ENCODE assay signal across 1 cellular context in the genomic region with DNA sequence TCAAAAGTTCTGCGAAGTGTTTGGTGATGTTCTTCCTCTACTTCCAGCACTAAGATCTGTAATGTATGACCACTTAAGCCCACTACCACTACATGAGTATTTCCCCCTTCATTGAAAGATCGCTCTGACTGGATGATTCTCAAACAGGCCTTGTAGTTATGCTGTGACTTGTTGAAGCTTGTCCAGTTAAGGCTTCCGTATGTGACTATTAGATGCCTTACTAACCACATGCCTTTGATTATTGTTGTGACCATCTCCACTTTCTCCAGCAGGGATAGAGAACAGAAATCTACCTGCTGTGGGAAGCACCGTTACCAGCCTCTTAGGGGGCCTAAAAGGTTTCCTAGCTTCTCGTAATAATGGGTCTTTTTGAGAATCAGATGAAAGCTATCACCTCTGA.
TF ChIP-seq lines count a peak whose summit lies in the region.

No MANE protein-coding gene starts in this region.

TF ChIP-seq in H1, 55 proteins besides CTCF, POLR2A, EP300 and RAD21:
- TF ChIP-seq SAP30 (IDR thresholded peaks at IDR 0.05; ENCODE audit: insufficient read depth, insufficient replicate concordance, low read length) (no peak), RNF2 (IDR thresholded peaks at IDR 0.05; ENCODE audit: borderline replicate concordance, low read depth, low read length, missing control alignments, poor library complexity, severe bottlenecking) (no peak), RXRA (IDR thresholded peaks at IDR 0.05; ENCODE audit: insufficient read depth, low read depth, low read length) (no peak), TAF1 (IDR thresholded peaks at IDR 0.05; ENCODE audit: low read depth, low read length) (no peak)
TF ChIP-seq in H1: peak in this region for 0.
